In genomic region chr16:67561501-67561823, GRCh38 we compare ENCODE assay signal across 8 cellular contexts. TPM values are rescaled to one million over a fixed set of nuclear protein-coding genes. Genes with fewer than 3 reads are reported as not detected.
DNase-seq lines count a peak whose midpoint lies in the region; ATAC-seq, FAIRE-seq and TF ChIP-seq lines count a peak whose summit lies in the region.

No MANE protein-coding gene starts in this region.

- H3K79me2 ChIP-seq in OCI-LY7 (ENCODE audit: insufficient read depth, low read depth, low read length), result peaks cover 85% of the 10 kb centered on the region

- peak overlapping the region; percentile 71 for H3K27ac ChIP-seq in CD8-positive, alpha-beta T cell (ENCODE audit: low read depth, low read length)
- H3K27ac ChIP-seq in OCI-LY7 (ENCODE audit: low read depth, low read length, poor library complexity, severe bottlenecking), result peak overlapping the region; percentile 95

- ATAC-seq in CD8-positive, alpha-beta T cell, result no peak

- H3K4me1 ChIP-seq in CD8-positive, alpha-beta T cell (ENCODE audit: insufficient read depth, low read length), result peaks cover 39% of the 10 kb centered on the region
- peaks cover 65% of the 10 kb centered on the region for H3K4me1 ChIP-seq in OCI-LY7 (ENCODE audit: insufficient read depth, low read length, poor library complexity, severe bottlenecking)

- intact Hi-C loops in CD8-positive, alpha-beta T cell (cut with DNase I, micrococcal nuclease), result loop anchor here (5.0 to 10.0 kb wide), 4 partner anchors 283 to 1281 kb away; partner anchors contain the start of genes CENPT (in 1 of the 2), NFATC3 (in 1 of the 2), NUTF2 (in 1 of the 2) and PSKH1 (in 1 of the 2)
- intact Hi-C loops in OCI-LY7 (cut with micrococcal nuclease; ENCODE audit: unreplicated experiment), result loop anchor here (10.0 kb wide), 1 partner anchor 523 kb away; the partner anchor contains the start of gene NFATC3

- no peaks in the 10 kb centered on the region for H3K9me3 ChIP-seq in CD8-positive, alpha-beta T cell (ENCODE audit: low read length)
- no peaks in the 10 kb centered on the region for H3K9me3 ChIP-seq in OCI-LY7 (ENCODE audit: low read length)

- H2AFZ ChIP-seq in OCI-LY7 (ENCODE audit: low read length), result no peak overlapping the region

- peak overlapping the region; percentile 96 for H3K27ac Mint-ChIP-seq in CD8-positive, alpha-beta T cell
- H3K27ac Mint-ChIP-seq in osteocyte (ENCODE audit: unreplicated experiment), result peak overlapping the region; percentile 92

- no peak for DNase-seq in CD8-positive, alpha-beta T cell
- DNase-seq in OCI-LY7 (ENCODE audit: low spot score) (no peak), epithelial cell of esophagus (ENCODE audit: low read depth) (no peak), osteocyte (ENCODE audit: extremely low spot score, unreplicated experiment) (no peak), GM19239 (ENCODE audit: insufficient read length, low spot score) (no peak), amygdala (lab: John Stamatoyannopoulos, UW) (no peak), globus pallidus (ENCODE audit: low spot score) (no peak)
- no peak for DNase-seq in stimulated activated CD4-positive, alpha-beta T cell treated with anti-CD3 and anti-CD28 coated beads, Interleukin-4, amount 100 ng/mL, for 24 hours

- no peaks in the 10 kb centered on the region for H3K27me3 ChIP-seq in CD8-positive, alpha-beta T cell (ENCODE audit: insufficient read depth, low read length)

- no peaks in the 10 kb centered on the region for H3K27me3 Mint-ChIP-seq in CD8-positive, alpha-beta T cell (ENCODE audit: low read depth)
- H3K27me3 Mint-ChIP-seq in osteocyte (ENCODE audit: unreplicated experiment), result no peaks in the 10 kb centered on the region

- no peak for TF ChIP-seq CTCF in CD8-positive, alpha-beta T cell (IDR thresholded peaks at IDR 0.05)
- TF ChIP-seq CTCF in OCI-LY7 (conservative IDR thresholded peaks at IDR 0.05; ENCODE audit: low read length) (no peak), epithelial cell of esophagus (IDR thresholded peaks at IDR 0.05; ENCODE audit: insufficient read depth, low read depth, low read length, missing control alignments) (no peak), osteocyte (IDR thresholded peaks at IDR 0.05) (no peak)

- CTCF ChIA-PET in CD8-positive, alpha-beta T cell (lab: Charles Lee), result interaction anchor here (0.9 to 13.9 kb wide), 8 partner anchors 15 to 107 kb away, joined by 3 to 271 read pairs (median 12); partner anchors contain the start of genes C16orf86, CARMIL2 and ENKD1
- CTCF ChIA-PET in OCI-LY7 (lab: Charles Lee; ENCODE audit: unreplicated experiment), result interaction anchor here (0.6 to 4.6 kb wide), 8 partner anchors 8 to 882 kb away, joined by 3 to 42 read pairs (median 6); partner anchors contain the start of genes CARMIL2 and SLC7A6

- no peaks in the 10 kb centered on the region for H3K9me2 ChIP-seq in OCI-LY7 (ENCODE audit: insufficient read depth, low read length)

- POLR2A ChIA-PET in CD8-positive, alpha-beta T cell (lab: Charles Lee), result interaction anchor here (0.6 to 5.4 kb wide), 20 partner anchors 9 to 334 kb away, joined by 3 to 116 read pairs (median 4); partner anchors contain the start of genes ACD, ATP6V0D1, CARMIL2 and PARD6A
- POLR2A ChIA-PET in OCI-LY7 (lab: Charles Lee), result interaction anchor here (0.6 to 8.0 kb wide), 3 partner anchors 12 to 72 kb away, joined by 3 to 251 read pairs (median 8); no protein-coding TSS in a partner anchor

- FAIRE-seq in GM19239 (lab: Jason Lieb, UNC), result no peak

- peaks cover 51% of the 10 kb centered on the region for H3K4me1 Mint-ChIP-seq in CD8-positive, alpha-beta T cell (ENCODE audit: low read depth)
- H3K4me1 Mint-ChIP-seq in osteocyte (ENCODE audit: unreplicated experiment), result peaks cover 20% of the 10 kb centered on the region

- H3K4me3 ChIP-seq in CD8-positive, alpha-beta T cell (ENCODE audit: low read depth, low read length), result peak overlapping the region; percentile 65
- H3K4me3 ChIP-seq in OCI-LY7 (ENCODE audit: low read depth, low read length, poor library complexity, severe bottlenecking), result peak overlapping the region; percentile 84
- H3K4me3 ChIP-seq in epithelial cell of esophagus (ENCODE audit: low read length), result peak overlapping the region; percentile 62

- no peaks in the 10 kb centered on the region for H4K20me1 ChIP-seq in OCI-LY7 (ENCODE audit: insufficient read depth, low read length)

- peak overlapping the region; percentile 92 for H3K4me2 ChIP-seq in OCI-LY7 (ENCODE audit: low read length)

- no peaks in the 10 kb centered on the region for H3K9me3 Mint-ChIP-seq in CD8-positive, alpha-beta T cell
- H3K9me3 Mint-ChIP-seq in osteocyte (ENCODE audit: unreplicated experiment), result no peaks in the 10 kb centered on the region

- no peaks in the 10 kb centered on the region for H3K36me3 ChIP-seq in CD8-positive, alpha-beta T cell (ENCODE audit: insufficient read depth, low read length)
- peaks cover 53% of the 10 kb centered on the region; the same call in 1 of the 2 replicates for H3K36me3 ChIP-seq in OCI-LY7 (ENCODE audit: insufficient read depth, low read length)

- H3K4me3 Mint-ChIP-seq in CD8-positive, alpha-beta T cell, result peak overlapping the region; percentile 82
- peak overlapping the region; percentile 81 for H3K4me3 Mint-ChIP-seq in osteocyte (ENCODE audit: unreplicated experiment)

- TSS peak; percentile 75 for BruUV-seq in OCI-LY7 (replicated peaks; lab: Mats Ljungman, UMichigan)

- peaks cover 8% of the 10 kb centered on the region for H3K36me3 Mint-ChIP-seq in CD8-positive, alpha-beta T cell
- no peaks in the 10 kb centered on the region for H3K36me3 Mint-ChIP-seq in osteocyte (ENCODE audit: unreplicated experiment)

RNA-seq across cellular contexts. Expression of gene CTCF, which starts 0.9 kb away (rescaled TPM):
- total RNA-seq in CD8-positive, alpha-beta T cell, result 10 to 100 TPM; 42.1 to 45.4 TPM
- total RNA-seq in OCI-LY7 (2014; rRNA removed; shearing (Covaris generic)), result 70.6 and 72.1 TPM in 2 replicates
- 83.5 and 93.3 TPM in 2 replicates for total RNA-seq in OCI-LY7 (2022)
- 43.2 and 47.4 TPM in 2 replicates for total RNA-seq in osteocyte

RNA-seq across cellular contexts. Expression of gene RIPOR1, which starts 32.8 kb away (rescaled TPM):
- 10 to 100 TPM; 17.4 to 23.4 TPM for total RNA-seq in CD8-positive, alpha-beta T cell
- 8.9 and 9.7 TPM in 2 replicates for total RNA-seq in OCI-LY7 (2014; rRNA removed; shearing (Covaris generic))
- 26.4 and 40.2 TPM in 2 replicates for total RNA-seq in OCI-LY7 (2022)
- total RNA-seq in osteocyte, result 75.0 and 77.0 TPM in 2 replicates
